In genomic region chr14:37180886-37181285, GRCh38 we compare ENCODE assay signal across 11 cellular contexts. TPM values are rescaled to one million over a fixed set of nuclear protein-coding genes. Genes with fewer than 3 reads are reported as not detected.
"Had no signal": no experiment of that assay in that cellular context is flagged by ENCODE, and none has a peak within 500 bp of the region (broad histone marks: within the 10 kb centered on the region; RNA-seq: fewer than 3 reads in every experiment).

No MANE protein-coding gene starts in this region.

RNA-seq across cellular contexts. Expression of gene SLC25A21, which starts 8.5 kb away (rescaled TPM):
- total RNA-seq: activated naive CD4-positive, alpha-beta T cell treated with anti-CD3 and anti-CD28 coated beads for 36 hours; activated naive CD4-positive, alpha-beta T cell treated with anti-CD3 and anti-CD28 coated beads, Interleukin-2, amount 50 U/mL, for 72 hours; activated naive CD8-positive, alpha-beta T cell treated with anti-CD3 and anti-CD28 coated beads for 36 hours; activated naive CD8-positive, alpha-beta T cell treated with anti-CD3 and anti-CD28 coated beads, Interleukin-2, amount 10 ng/mL, durations not matched to agents 7 days and 5 days; activated T-cell treated with anti-CD3 and anti-CD28 coated beads, Interleukin-2, amount 50 U/mL, for 4 hours; activated T-cell treated with anti-CD3 and anti-CD28 coated beads, Interleukin-2, amount 50 U/mL, for 72 hours; activated T-helper 1 cell treated with anti-CD3 and anti-CD28 coated beads, Interleukin-12 subunit alpha, Interleukin-12 subunit beta, Interleukin-2, Interleukin-4 antibody, amounts not matched to agents 30 ng/mL and 10 ng/mL and 1 ng/mL, durations not matched to agents 14 hours and 24 hours and 36 hours; activated T-helper 17 cell treated with anti-CD3 and anti-CD28 coated beads, Interleukin-2, amount 50 U/mL, for 72 hours; activated T-helper 2 cell treated with anti-CD3 and anti-CD28 coated beads, Interferon-gamma antibody, Interleukin-2, Interleukin-4, amounts not matched to agents 10 μg/mL and 5 μg/mL and 100 μg/mL, durations not matched to agents 14 hours and 24 hours and 36 hours; ascending aorta; body of pancreas had no signal

RNA-seq across cellular contexts. Expression of gene MIPOL1, which starts 16.9 kb away (rescaled TPM):
- total RNA-seq: activated naive CD8-positive, alpha-beta T cell treated with anti-CD3 and anti-CD28 coated beads for 36 hours; activated naive CD8-positive, alpha-beta T cell treated with anti-CD3 and anti-CD28 coated beads, Interleukin-2, amount 10 ng/mL, durations not matched to agents 7 days and 5 days; activated T-helper 1 cell treated with anti-CD3 and anti-CD28 coated beads, Interleukin-12 subunit alpha, Interleukin-12 subunit beta, Interleukin-2, Interleukin-4 antibody, amounts not matched to agents 30 ng/mL and 10 ng/mL and 1 ng/mL, durations not matched to agents 14 hours and 24 hours and 36 hours; activated T-helper 2 cell treated with anti-CD3 and anti-CD28 coated beads, Interferon-gamma antibody, Interleukin-2, Interleukin-4, amounts not matched to agents 10 μg/mL and 5 μg/mL and 100 μg/mL, durations not matched to agents 14 hours and 24 hours and 36 hours had no signal
